Comparison of ENCODE assay signal across 1 cellular context in the genomic region with DNA sequence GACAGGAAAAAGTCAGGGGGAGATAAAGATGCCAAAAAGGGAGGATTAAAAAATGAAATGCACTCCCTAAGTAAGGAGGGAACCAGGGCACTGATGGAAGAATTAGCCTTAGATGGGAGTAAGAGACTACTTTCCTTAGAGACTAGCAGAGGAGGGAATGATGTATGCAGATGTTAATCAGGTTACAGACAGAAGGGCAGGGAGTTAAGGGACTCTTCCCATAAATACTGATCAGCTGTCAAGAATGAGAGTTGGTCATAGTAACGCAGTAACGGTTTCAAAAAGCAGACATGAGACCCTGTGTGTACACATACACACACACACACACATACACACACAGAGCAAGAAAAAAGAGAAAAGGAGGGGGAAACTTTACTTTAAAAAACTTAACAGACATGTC.
TF ChIP-seq lines count a peak whose summit lies in the region.

No MANE protein-coding gene starts in this region.

TF ChIP-seq in GM23338, 12 proteins besides CTCF, POLR2A, EP300 and RAD21 (continued from another document):
- no peak for TF ChIP-seq STAT1 (IDR thresholded peaks at IDR 0.05; ENCODE audit: unreplicated experiment)
- TF ChIP-seq ZNF114 (CRISPR knock-in tag; IDR thresholded peaks at IDR 0.05) = no peak
- TF ChIP-seq JUNB (IDR thresholded peaks at IDR 0.05; ENCODE audit: unreplicated experiment) = no peak
- no peak for TF ChIP-seq EZH2phosphoT487 (IDR thresholded peaks at IDR 0.05; ENCODE audit: unreplicated experiment)
- TF ChIP-seq NANOG (IDR thresholded peaks at IDR 0.05; ENCODE audit: borderline replicate concordance) = no peak
- no peak for TF ChIP-seq POLR2AphosphoS5 (IDR thresholded peaks at IDR 0.05; ENCODE audit: low read depth)
- no peak for TF ChIP-seq EZH2 (IDR thresholded peaks at IDR 0.05; ENCODE audit: low read depth, unreplicated experiment)
- TF ChIP-seq, protein P1, sequence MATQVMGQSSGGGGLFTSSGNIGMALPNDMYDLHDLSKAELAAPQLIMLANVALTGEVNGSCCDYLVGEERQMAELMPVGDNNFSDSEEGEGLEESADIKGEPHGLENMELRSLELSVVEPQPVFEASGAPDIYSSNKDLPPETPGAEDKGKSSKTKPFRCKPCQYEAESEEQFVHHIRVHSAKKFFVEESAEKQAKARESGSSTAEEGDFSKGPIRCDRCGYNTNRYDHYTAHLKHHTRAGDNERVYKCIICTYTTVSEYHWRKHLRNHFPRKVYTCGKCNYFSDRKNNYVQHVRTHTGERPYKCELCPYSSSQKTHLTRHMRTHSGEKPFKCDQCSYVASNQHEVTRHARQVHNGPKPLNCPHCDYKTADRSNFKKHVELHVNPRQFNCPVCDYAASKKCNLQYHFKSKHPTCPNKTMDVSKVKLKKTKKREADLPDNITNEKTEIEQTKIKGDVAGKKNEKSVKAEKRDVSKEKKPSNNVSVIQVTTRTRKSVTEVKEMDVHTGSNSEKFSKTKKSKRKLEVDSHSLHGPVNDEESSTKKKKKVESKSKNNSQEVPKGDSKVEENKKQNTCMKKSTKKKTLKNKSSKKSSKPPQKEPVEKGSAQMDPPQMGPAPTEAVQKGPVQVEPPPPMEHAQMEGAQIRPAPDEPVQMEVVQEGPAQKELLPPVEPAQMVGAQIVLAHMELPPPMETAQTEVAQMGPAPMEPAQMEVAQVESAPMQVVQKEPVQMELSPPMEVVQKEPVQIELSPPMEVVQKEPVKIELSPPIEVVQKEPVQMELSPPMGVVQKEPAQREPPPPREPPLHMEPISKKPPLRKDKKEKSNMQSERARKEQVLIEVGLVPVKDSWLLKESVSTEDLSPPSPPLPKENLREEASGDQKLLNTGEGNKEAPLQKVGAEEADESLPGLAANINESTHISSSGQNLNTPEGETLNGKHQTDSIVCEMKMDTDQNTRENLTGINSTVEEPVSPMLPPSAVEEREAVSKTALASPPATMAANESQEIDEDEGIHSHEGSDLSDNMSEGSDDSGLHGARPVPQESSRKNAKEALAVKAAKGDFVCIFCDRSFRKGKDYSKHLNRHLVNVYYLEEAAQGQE (IDR thresholded peaks at IDR 0.05; ENCODE audit: unreplicated experiment) = no peak
